Comparison of ENCODE assay signal across 8 cellular contexts in genomic region chr2:9552491-9553178, GRCh38. TPM values are rescaled to one million over a fixed set of nuclear protein-coding genes. Genes with fewer than 3 reads are reported as not detected.
DNase-seq lines count a peak whose midpoint lies in the region; ATAC-seq and TF ChIP-seq lines count a peak whose summit lies in the region.

No MANE protein-coding gene starts in this region.

- H3K27ac ChIP-seq in ACC112 (ENCODE audit: low read depth, low read length), result peak overlapping the region; percentile 98
- H3K27ac ChIP-seq in HL-60 (replicated peaks), result peak overlapping the region; percentile 37

- no peaks in the 10 kb centered on the region for H3K27me3 Mint-ChIP-seq in activated CD4-positive, alpha-beta memory T cell treated with anti-CD3 and anti-CD28 coated beads for 36 hours

- peak; percentile 32 to 91 for DNase-seq in HL-60 (ENCODE audit: low read depth in 1 of 2, low spot score in 1 of 2)
- no peak for DNase-seq in activated CD4-positive, alpha-beta memory T cell treated with anti-CD3 and anti-CD28 coated beads for 36 hours
- peak; percentile 89 for DNase-seq in iris pigment epithelial cell (ENCODE audit: low read depth)
- no peak for DNase-seq in cerebellar cortex (ENCODE audit: low spot score)
- DNase-seq in iPS-NIHi7 (ENCODE audit: extremely low spot score), result no peak
- no peak for DNase-seq in posterior cingulate gyrus

- ATAC-seq in GM19328 (IDR thresholded peaks at IDR 0.05; ENCODE audit: unreplicated experiment), result no peak

- H3K4me1 ChIP-seq in ACC112 (ENCODE audit: control insufficient read depth, insufficient read depth, low read length, unreplicated experiment), result peaks cover 42% of the 10 kb centered on the region

- no peak overlapping the region for H2AFZ ChIP-seq in ACC112 (ENCODE audit: low read length, unreplicated experiment)

- H3K36me3 ChIP-seq in ACC112 (ENCODE audit: insufficient read depth, low read length), result no peaks in the 10 kb centered on the region

- H3K4me1 Mint-ChIP-seq in activated CD4-positive, alpha-beta memory T cell treated with anti-CD3 and anti-CD28 coated beads for 36 hours (ENCODE audit: low read depth), result peaks cover 66% of the 10 kb centered on the region

- no peaks in the 10 kb centered on the region for H3K9me3 Mint-ChIP-seq in activated CD4-positive, alpha-beta memory T cell treated with anti-CD3 and anti-CD28 coated beads for 36 hours

- H3K27ac Mint-ChIP-seq in activated CD4-positive, alpha-beta memory T cell treated with anti-CD3 and anti-CD28 coated beads for 36 hours, result peak overlapping the region; percentile 77

- peak overlapping the region; percentile 48 for H3K4me3 Mint-ChIP-seq in activated CD4-positive, alpha-beta memory T cell treated with anti-CD3 and anti-CD28 coated beads for 36 hours

- no peak for TF ChIP-seq CTCF in HL-60 (IDR thresholded peaks at IDR 0.05; ENCODE audit: insufficient read depth, low read length)

- H3K27me3 ChIP-seq in ACC112 (ENCODE audit: insufficient read depth, low read length) (no peaks in the 10 kb centered on the region), HL-60 (ENCODE audit: insufficient read depth, poor library complexity, severe bottlenecking) (no peaks in the 10 kb centered on the region)

- H3K79me2 ChIP-seq in ACC112 (ENCODE audit: control insufficient read depth, insufficient read depth, low read length, unreplicated experiment), result peaks cover 82% of the 10 kb centered on the region

- POLR2A ChIA-PET in activated CD4-positive, alpha-beta memory T cell treated with anti-CD3 and anti-CD28 coated beads for 36 hours (lab: Charles Lee), result interaction anchor here (0.6 to 0.8 kb wide), 3 partner anchors 79 to 202 kb away, joined by 3 read pairs; no protein-coding TSS in a partner anchor

- intact Hi-C loops in activated CD4-positive, alpha-beta memory T cell treated with anti-CD3 and anti-CD28 coated beads for 36 hours (cut with micrococcal nuclease), result loop anchor here (1.0 to 5.0 kb wide), 10 partner anchors 42 to 230 kb away; partner anchors contain the start of genes CPSF3 and ITGB1BP1
- intact Hi-C loops in posterior cingulate gyrus (cut with DNase I), result loop anchor here (10.0 kb wide), 1 partner anchor 128 kb away; the partner anchor contains the start of genes CPSF3 and ITGB1BP1

- peak overlapping the region; percentile 66 for H3K4me3 ChIP-seq in ACC112 (ENCODE audit: low read depth, low read length)
- H3K4me3 ChIP-seq in HL-60 (replicated peaks; ENCODE audit: insufficient read depth, low read length), result no peak overlapping the region

- CTCF ChIA-PET in activated CD4-positive, alpha-beta memory T cell treated with anti-CD3 and anti-CD28 coated beads for 36 hours (lab: Charles Lee), result interaction anchor here (1.3 kb wide), 1 partner anchor 218 kb away, joined by 5 read pairs; no protein-coding TSS in a partner anchor

- H3K36me3 Mint-ChIP-seq in activated CD4-positive, alpha-beta memory T cell treated with anti-CD3 and anti-CD28 coated beads for 36 hours, result peaks cover 8% of the 10 kb centered on the region

RNA-seq across cellular contexts. Expression of gene ADAM17, which starts 3.0 kb away (rescaled TPM):
- total RNA-seq in activated CD4-positive, alpha-beta memory T cell treated with anti-CD3 and anti-CD28 coated beads for 36 hours, result 10 to 100 TPM; 24.0 to 24.7 TPM

Comparison
In these comparisons a context has a peak if more than half of its experiments do, and no peak if none do; other contexts are left out.
1. DNase-seq: peak in HL-60 (2 of 2) and iris pigment epithelial cell (single experiment); none in activated CD4-positive, alpha-beta memory T cell treated with anti-CD3 and anti-CD28 coated beads for 36 hours (single experiment), cerebellar cortex (single experiment), iPS-NIHi7 (single experiment) and posterior cingulate gyrus (0 of 10).